ENCODE assay signal across 1 cellular context in genomic region chr22:43925433-43926348, GRCh38.
TF ChIP-seq lines count a peak whose summit lies in the region.

No MANE protein-coding gene starts in this region.

TF ChIP-seq in GM12891, 5 proteins besides CTCF, POLR2A, EP300 and RAD21:
- TF ChIP-seq POU2F2 (IDR thresholded peaks at IDR 0.05; ENCODE audit: low read depth, low read length) (no peak), PAX5 (IDR thresholded peaks at IDR 0.05; ENCODE audit: insufficient read depth, low read length, severe bottlenecking) (no peak), SPI1 (IDR thresholded peaks at IDR 0.05; ENCODE audit: low read depth, low read length) (no peak), POLR2AphosphoS5 (IDR thresholded peaks at IDR 0.05; ENCODE audit: low read depth, low read length) (no peak), TAF1 (IDR thresholded peaks at IDR 0.05; ENCODE audit: low read depth, low read length) (no peak)
